In genomic region chr4:61411241-61411640, GRCh38 we compare ENCODE assay signal across 24 cellular contexts.
"Had no signal": no experiment of that assay in that cellular context is flagged by ENCODE, and none has a peak within 500 bp of the region (broad histone marks: within the 10 kb centered on the region; RNA-seq: fewer than 3 reads in every experiment).

No MANE protein-coding gene starts in this region.

- H3K79me2 ChIP-seq: parathyroid adenoma had no signal

- H3K36me3 ChIP-seq: ovary, right lobe of liver, sigmoid colon, stomach, thoracic aorta, thyroid gland, tibial nerve, upper lobe of left lung, vagina had no signal

- H3K4me2 ChIP-seq: neural progenitor cell had no signal

- H3K9ac ChIP-seq: neural progenitor cell, parathyroid adenoma had no signal

- H2AFZ ChIP-seq: neural progenitor cell, parathyroid adenoma had no signal

- ATAC-seq: natural killer cell, psoas muscle, right cardiac atrium, right lobe of liver had no signal

- H3K4me3 ChIP-seq: neural progenitor cell, ovary, psoas muscle, right lobe of liver, sigmoid colon, stomach, thoracic aorta, thyroid gland, tibial nerve, upper lobe of left lung, vagina had no signal

- DNase-seq: natural killer cell; occipital lobe; ovary; posterior cingulate gyrus; psoas muscle; right cardiac atrium; right lobe of liver; sigmoid colon; small intestine; stimulated activated CD4-positive, alpha-beta T cell treated with anti-CD3 and anti-CD28 coated beads, Interleukin-15, amount 100 ng/mL, for 24 hours; stimulated activated CD4-positive, alpha-beta T cell treated with anti-CD3 and anti-CD28 coated beads, Interleukin-2, amount 100 ng/mL, for 24 hours; stimulated activated CD4-positive, alpha-beta T cell treated with anti-CD3 and anti-CD28 coated beads, Interleukin-2, amount 100 ng/mL, for 48 hours; stimulated activated CD4-positive, alpha-beta T cell treated with anti-CD3 and anti-CD28 coated beads, Interleukin-4, amount 100 ng/mL, for 24 hours; stimulated activated CD8-positive, alpha-beta memory T cell treated with anti-CD3 and anti-CD28 coated beads, Interleukin-4, amount 100 ng/mL, for 48 hours; stimulated activated naive CD4-positive, alpha-beta T cell; stomach; thyroid gland; trophoblast cell; upper lobe of left lung had no signal

- H3K27ac ChIP-seq: neural progenitor cell, ovary, parathyroid adenoma, psoas muscle, right lobe of liver, sigmoid colon, stomach, thoracic aorta, thyroid gland, upper lobe of left lung, vagina had no signal

- H3K9me3 ChIP-seq: ovary, psoas muscle, right lobe of liver, sigmoid colon, stomach, thoracic aorta, thyroid gland, tibial nerve, upper lobe of left lung, vagina had no signal

- H3K27me3 ChIP-seq: neural progenitor cell, ovary, right lobe of liver, sigmoid colon, stomach, thyroid gland, tibial nerve, upper lobe of left lung, vagina had no signal
